Comparison of ENCODE assay signal across 8 cellular contexts in the genomic region with DNA sequence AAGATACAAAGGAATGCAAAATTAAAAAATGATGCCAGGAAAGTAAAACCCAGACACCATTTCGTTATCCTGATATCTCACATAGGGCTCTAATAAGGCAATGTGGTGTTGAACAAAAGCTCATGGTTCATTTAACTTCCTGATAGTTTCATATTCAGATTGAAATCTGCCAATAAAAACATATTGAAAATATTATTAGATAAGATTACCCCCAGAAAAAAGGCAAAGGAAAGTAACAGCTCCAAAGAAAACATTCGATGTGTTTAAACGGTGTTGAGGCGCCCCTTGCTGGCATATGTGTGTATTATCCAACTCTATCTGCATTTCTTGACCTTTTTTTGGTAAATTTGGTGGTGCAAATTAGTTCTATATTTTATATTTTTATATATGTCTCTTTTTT.
A peak's percentile ranks its signal among the peaks of the same experiment; 100 is the strongest.
DNase-seq lines count a peak whose midpoint lies in the region; ATAC-seq and TF ChIP-seq lines count a peak whose summit lies in the region.

No MANE protein-coding gene starts in this region.

- TF ChIP-seq POLR2A in prostate gland (IDR thresholded peaks at IDR 0.05), result no peak

- 17% methylated on average over 4 of the region's 4 CpGs for WGBS in prostate gland

- ATAC-seq in foreskin keratinocyte (no peak), GM21825 (IDR thresholded peaks at IDR 0.05; ENCODE audit: unreplicated experiment) (no peak)

- no peak overlapping the region for H3K4me3 ChIP-seq in prostate gland

- TF ChIP-seq CTCF in foreskin keratinocyte (conservative IDR thresholded peaks at IDR 0.05), result peak; percentile 74
- TF ChIP-seq CTCF in prostate gland (IDR thresholded peaks at IDR 0.05), result peak; percentile 41 to 86 (median 66)

- DNase-seq in SKM-1 treated with dmso at 0.1 percent for 144 hours (lab: John Stamatoyannopoulos, UW; ENCODE audit: unreplicated experiment), result peak; percentile 8
- DNase-seq in SKM-1 (lab: John Stamatoyannopoulos, UW; ENCODE audit: unreplicated experiment), result no peak
- peak; percentile 1 for DNase-seq in NCI-H2196 treated with DMSO at 0.1 percent for 48 hours (lab: John Stamatoyannopoulos, UW; ENCODE audit: unreplicated experiment)
- DNase-seq in activated T-cell treated with anti-CD3 and anti-CD28 coated beads, Interleukin-2, amount 50 U/mL, for 1 hour, result peak; percentile 42
- DNase-seq in foreskin keratinocyte, result no peak
- peak; percentile 42 for DNase-seq in prostate gland (ENCODE audit: low spot score)
- no peak for DNase-seq in T1000 (lab: John Stamatoyannopoulos, UW)

- no peaks in the 10 kb centered on the region for H3K9me3 ChIP-seq in prostate gland

- H3K27me3 ChIP-seq in foreskin keratinocyte (no peaks in the 10 kb centered on the region), prostate gland (replicated peaks; ENCODE audit: insufficient read depth) (no peaks in the 10 kb centered on the region)

- intact Hi-C loops in prostate gland (cut with DNase I), result loop anchor here (5.0 kb wide), 2 partner anchors 169 to 229 kb away; partner anchors contain the start of gene LRCH1

- H3K4me1 ChIP-seq in foreskin keratinocyte (no peaks in the 10 kb centered on the region), prostate gland (replicated peaks) (no peaks in the 10 kb centered on the region)

- no peaks in the 10 kb centered on the region for H3K36me3 ChIP-seq in prostate gland

- H3K27ac ChIP-seq in foreskin keratinocyte (no peak overlapping the region), prostate gland (no peak overlapping the region)

Comparison
In these comparisons a context has a peak if more than half of its experiments do, and no peak if none do; other contexts are left out.
1. DNase-seq: peak in SKM-1 treated with dmso at 0.1 percent for 144 hours (single experiment), NCI-H2196 treated with DMSO at 0.1 percent for 48 hours (single experiment), activated T-cell treated with anti-CD3 and anti-CD28 coated beads, Interleukin-2, amount 50 U/mL, for 1 hour (single experiment) and prostate gland (single experiment); none in SKM-1 (single experiment), foreskin keratinocyte (0 of 2) and T1000 (single experiment).